2 cellular contexts compared by ENCODE assay signal in genomic region chr6:13466304-13467215, GRCh38.
TF ChIP-seq lines count a peak whose summit lies in the region.

No MANE protein-coding gene starts in this region.

TF ChIP-seq in H1, 55 proteins besides CTCF, POLR2A, EP300 and RAD21:
- TF ChIP-seq ASH2L (IDR thresholded peaks at IDR 0.05; ENCODE audit: low read length): no peak
- no peak for TF ChIP-seq TCF12 (IDR thresholded peaks at IDR 0.05; ENCODE audit: low read depth, low read length)
- TF ChIP-seq CREB1 (IDR thresholded peaks at IDR 0.05): no peak
- no peak for TF ChIP-seq MAX (IDR thresholded peaks at IDR 0.05)
- TF ChIP-seq SIX5 (IDR thresholded peaks at IDR 0.05; ENCODE audit: low read depth, low read length): no peak
- TF ChIP-seq MAFK (IDR thresholded peaks at IDR 0.05; ENCODE audit: low read depth, low read length): no peak
- no peak for TF ChIP-seq POLR2AphosphoS5 (IDR thresholded peaks at IDR 0.05; ENCODE audit: low read depth, low read length)
- TF ChIP-seq POU5F1 (IDR thresholded peaks at IDR 0.05; ENCODE audit: low read depth, low read length): no peak

TF ChIP-seq in GM23338, 12 proteins besides CTCF, POLR2A, EP300 and RAD21:
- TF ChIP-seq ZNF114 (CRISPR knock-in tag; IDR thresholded peaks at IDR 0.05) (no peak), EZH2phosphoT487 (IDR thresholded peaks at IDR 0.05; ENCODE audit: unreplicated experiment) (no peak), JUNB (IDR thresholded peaks at IDR 0.05; ENCODE audit: unreplicated experiment) (no peak), CREB1 (CRISPR knock-in tag; IDR thresholded peaks at IDR 0.05; ENCODE audit: low read depth) (no peak), ZNF462 (CRISPR knock-in tag; IDR thresholded peaks at IDR 0.05) (no peak), POLR2AphosphoS5 (IDR thresholded peaks at IDR 0.05; ENCODE audit: low read depth) (no peak), EZH2 (IDR thresholded peaks at IDR 0.05; ENCODE audit: low read depth, unreplicated experiment) (no peak), ETS1 (IDR thresholded peaks at IDR 0.05) (no peak), STAT1 (IDR thresholded peaks at IDR 0.05; ENCODE audit: unreplicated experiment) (no peak), REST (IDR thresholded peaks at IDR 0.05; ENCODE audit: unreplicated experiment) (no peak)
TF ChIP-seq in GM23338: peak in this region for 0.
